ENCODE assay signal across 8 cellular contexts in the genomic region with DNA sequence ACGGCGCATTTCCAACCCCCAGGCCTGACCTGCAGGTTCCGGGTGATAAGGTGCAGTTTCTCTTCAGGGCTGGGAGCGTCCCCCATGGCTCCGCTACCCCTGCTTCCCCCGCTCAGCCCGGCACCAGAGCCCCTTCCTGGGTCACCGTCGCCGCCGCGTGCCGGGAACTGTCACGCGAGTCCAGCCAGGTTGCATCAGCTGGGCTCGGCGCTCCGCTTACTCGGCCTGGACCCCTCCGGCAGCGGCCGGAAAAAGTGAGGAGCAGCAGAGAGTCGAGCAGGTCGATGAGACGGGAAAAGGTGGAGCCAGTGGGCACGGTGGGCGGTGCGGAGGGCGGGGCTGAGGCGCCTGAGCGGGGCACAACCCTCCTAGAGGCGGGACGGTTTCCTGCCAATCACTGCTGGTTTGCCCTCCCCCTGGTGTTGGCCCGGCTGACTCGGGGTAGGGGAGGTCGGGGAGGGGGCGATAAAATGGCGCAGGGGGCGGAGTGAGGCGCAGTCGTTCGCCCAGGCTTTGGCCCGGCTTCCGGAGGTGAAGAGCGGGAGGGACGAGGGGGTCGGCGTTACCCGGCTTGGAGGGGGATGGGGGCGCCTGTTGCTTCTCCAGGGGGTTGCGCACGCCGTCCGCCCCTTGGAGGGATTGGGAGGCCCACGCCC. TPM values are rescaled to one million over a fixed set of nuclear protein-coding genes. Genes with fewer than 3 reads are reported as not detected.
DNase-seq lines count a peak whose midpoint lies in the region; ATAC-seq and TF ChIP-seq lines count a peak whose summit lies in the region.

S100PBP (plus strand) TSS at position 495 of the 656 bp plus-strand sequence. CDS start 8,447 bp downstream, outside the sequence.
YARS1 (minus strand) TSS at position 200 of the 656 bp plus-strand sequence; CDS start at position 86, 114 bp downstream.

- H3K4me3 ChIP-seq in BJ (ENCODE audit: low read depth, low read length) (peak within 1 kb of the TSS; percentile 69), coronary artery (peak within 1 kb of the TSS; percentile 98)

- peaks cover 51% of the 10 kb centered on the region for H3K36me3 Mint-ChIP-seq in activated CD4-positive, alpha-beta T cell treated with anti-CD3 and anti-CD28 coated beads, Interleukin-2, amount 10 ng/mL, durations not matched to agents 24 days and 14 days (ENCODE audit: low read depth)

- H3K36me3 ChIP-seq in BJ (ENCODE audit: control insufficient read depth, insufficient read depth, low read length), result peaks cover 2% of the 10 kb centered on the region; the same call in 1 of the 2 replicates

- H3K4me1 Mint-ChIP-seq in activated CD4-positive, alpha-beta T cell treated with anti-CD3 and anti-CD28 coated beads, Interleukin-2, amount 10 ng/mL, durations not matched to agents 24 days and 14 days, result peaks cover 51% of the 10 kb centered on the region

- H3K27ac Mint-ChIP-seq in activated CD4-positive, alpha-beta T cell treated with anti-CD3 and anti-CD28 coated beads, Interleukin-2, amount 10 ng/mL, durations not matched to agents 24 days and 14 days, result peak within 1 kb of the TSS; percentile 98

- TF ChIP-seq CTCF in BJ (IDR thresholded peaks at IDR 0.05; ENCODE audit: insufficient read depth, low read depth, low read length), result no peak
- no peak for TF ChIP-seq CTCF in coronary artery (IDR thresholded peaks at IDR 0.05)

- peak within 1 kb of the TSS; percentile 90 to 99 for H3K27ac ChIP-seq in coronary artery

- DNase-seq in BJ (ENCODE audit: low read depth) (peak; percentile 78), NCI-H526 treated with DMSO at 0.1 percent for 48 hours (lab: John Stamatoyannopoulos, UW) (peak; percentile 96), coronary artery (ENCODE audit: low spot score) (peak; percentile 100), left colon (peak; percentile 99 to 100)
- peak; percentile 100 for DNase-seq in activated CD4-positive, alpha-beta T cell treated with anti-CD3 and anti-CD28 coated beads, Interleukin-2, amount 10 ng/mL, durations not matched to agents 24 days and 14 days
- DNase-seq in stimulated activated CD4-positive, alpha-beta T cell treated with anti-CD3 and anti-CD28 coated beads, Interleukin-1b, Interleukin-23, amount 100 ng/mL, for 48 hours, result peak; percentile 100

- POLR2A ChIA-PET in BJ (lab: Charles Lee), result no interaction called here

- H3K4me3 Mint-ChIP-seq in activated CD4-positive, alpha-beta T cell treated with anti-CD3 and anti-CD28 coated beads, Interleukin-2, amount 10 ng/mL, durations not matched to agents 24 days and 14 days, result peak within 1 kb of the TSS; percentile 99

- H3K9me3 Mint-ChIP-seq in activated CD4-positive, alpha-beta T cell treated with anti-CD3 and anti-CD28 coated beads, Interleukin-2, amount 10 ng/mL, durations not matched to agents 24 days and 14 days, result peaks cover 8% of the 10 kb centered on the region

- peak; percentile 85 for ATAC-seq in GM19324 (IDR thresholded peaks at IDR 0.05; ENCODE audit: low FRiP score, unreplicated experiment)
- peak; percentile 65 for ATAC-seq in HG03469 (IDR thresholded peaks at IDR 0.05; ENCODE audit: unreplicated experiment)
- ATAC-seq in left colon, result peak; percentile 92

- CTCF ChIA-PET in BJ (lab: Yijun Ruan, JAX), result interaction anchor here (0.7 to 1.4 kb wide), 2 partner anchors 55 to 72 kb away, joined by 3 read pairs; no protein-coding TSS in a partner anchor

- H3K27me3 ChIP-seq in BJ (ENCODE audit: control insufficient read depth, insufficient read depth, low read length), result no peaks in the 10 kb centered on the region

- H3K27me3 Mint-ChIP-seq in activated CD4-positive, alpha-beta T cell treated with anti-CD3 and anti-CD28 coated beads, Interleukin-2, amount 10 ng/mL, durations not matched to agents 24 days and 14 days, result no peaks in the 10 kb centered on the region

- intact Hi-C loops in activated CD4-positive, alpha-beta T cell treated with anti-CD3 and anti-CD28 coated beads, Interleukin-2, amount 10 ng/mL, durations not matched to agents 24 days and 14 days (cut with micrococcal nuclease), result loop anchor here (1.0 to 5.0 kb wide), 6 partner anchors 16 to 440 kb away; partner anchors contain the start of genes AK2, ZBTB8OS and ZNF362
- intact Hi-C loops in left colon (cut with DNase I, micrococcal nuclease), result no loop called here

RNA-seq across cellular contexts. Expression of gene S100PBP, which starts in this region (rescaled TPM):
- 20.7 and 31.8 TPM in 2 replicates for polyA plus RNA-seq in BJ (2011; rRNA removed)
- 16.8 and 24.8 TPM in 2 replicates for polyA minus RNA-seq in BJ (2011; rRNA and poly(A)+ RNA removed)
- 43.8 and 46.9 TPM in 2 replicates for total RNA-seq in activated CD4-positive, alpha-beta T cell treated with anti-CD3 and anti-CD28 coated beads, Interleukin-2, amount 10 ng/mL, durations not matched to agents 24 days and 14 days
- total RNA-seq in left colon, result 10 to 100 TPM; 29.1 to 29.5 TPM

RNA-seq across cellular contexts. Expression of gene YARS1, which starts in this region (rescaled TPM):
- polyA plus RNA-seq in BJ (2011; rRNA removed), result 71.8 and 75.3 TPM in 2 replicates
- polyA minus RNA-seq in BJ (2011; rRNA and poly(A)+ RNA removed), result 76.8 and 78.8 TPM in 2 replicates
- total RNA-seq in activated CD4-positive, alpha-beta T cell treated with anti-CD3 and anti-CD28 coated beads, Interleukin-2, amount 10 ng/mL, durations not matched to agents 24 days and 14 days, result 206 and 214 TPM in 2 replicates
- total RNA-seq in left colon, result 10 to 100 TPM; 41.7 to 88.3 TPM

Comparison
In these comparisons a context has a peak if more than half of its experiments do, and no peak if none do; other contexts are left out.
1. Peak in every context shown above with its lines: DNase-seq, ATAC-seq, H3K4me3 ChIP-seq and H3K27ac ChIP-seq.